Comparison of ENCODE assay signal across 26 cellular contexts in the genomic region with DNA sequence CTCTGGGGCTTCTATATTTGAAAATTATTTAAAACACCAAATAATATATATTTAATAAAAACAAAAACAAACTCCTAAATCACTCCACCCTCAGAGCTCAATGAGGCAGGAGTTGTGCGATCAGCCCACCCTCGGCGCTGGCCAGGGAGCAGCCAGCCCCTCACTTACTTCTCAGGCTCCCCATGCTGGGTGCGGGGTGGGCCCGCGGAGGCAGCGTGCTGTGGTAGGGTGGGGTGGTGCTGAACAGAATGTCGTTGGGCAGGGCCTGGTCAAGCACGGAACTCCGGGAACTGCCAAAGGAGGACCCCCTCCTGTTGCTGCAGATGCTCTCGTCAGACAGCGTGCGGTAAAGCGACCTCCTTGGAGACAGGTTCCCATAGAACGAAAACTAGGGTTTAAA.
"Had no signal": no experiment of that assay in that cellular context is flagged by ENCODE, and none has a peak within 500 bp of the region (broad histone marks: within the 10 kb centered on the region; RNA-seq: fewer than 3 reads in every experiment).

No MANE protein-coding gene starts in this region.

- H3K27me3 Mint-ChIP-seq: naive B cell; stimulated activated memory B cell treated with anti-CD40 and anti-IgM and Interleukin-4, amounts not matched to agents 10 μg/mL and 1 μg/mL and 100 μg/mL, for 72 hours had no signal

- ATAC-seq: heart right ventricle; natural killer cell; psoas muscle; right lobe of liver; stimulated activated memory B cell treated with anti-CD40 and anti-IgM and Interleukin-4, amounts not matched to agents 10 μg/mL and 1 μg/mL and 100 μg/mL, for 72 hours; stimulated activated naive CD8-positive, alpha-beta T cell treated with anti-CD3 and anti-CD28 coated beads, Interleukin-15, amount 100 ng/mL, for 72 hours had no signal

- H3K9me3 ChIP-seq: heart right ventricle, left ventricle myocardium inferior, neutrophil, psoas muscle, right lobe of liver, tibial nerve, upper lobe of left lung had no signal

- H3K4me1 ChIP-seq: parathyroid adenoma, right lobe of liver had no signal

- H3K4me3 Mint-ChIP-seq: mesothelial cell of epicardium; naive B cell; natural killer cell; nephron progenitor cell; stimulated activated memory B cell treated with anti-CD40 and anti-IgM and Interleukin-4, amounts not matched to agents 10 μg/mL and 1 μg/mL and 100 μg/mL, for 72 hours; stimulated activated naive CD8-positive, alpha-beta T cell treated with anti-CD3 and anti-CD28 coated beads, Interleukin-15, amount 100 ng/mL, for 72 hours had no signal

- DNase-seq: heart right ventricle; islet precursor cell; left ventricle myocardium inferior; mesendoderm; naive B cell; natural killer cell; nephron progenitor cell; occipital lobe; psoas muscle; right lobe of liver; stimulated activated CD4-positive, alpha-beta T cell treated with anti-CD3 and anti-CD28 coated beads, Interleukin-1b, Interleukin-23, amount 100 ng/mL, for 48 hours; stimulated activated CD4-positive, alpha-beta T cell treated with anti-CD3 and anti-CD28 coated beads, Interleukin-2, amount 100 ng/mL, for 48 hours; stimulated activated CD4-positive, alpha-beta T cell treated with anti-CD3 and anti-CD28 coated beads, Interleukin-4, amount 100 ng/mL, for 4 hours; stimulated activated CD8-positive, alpha-beta memory T cell treated with anti-CD3 and anti-CD28 coated beads, Interleukin-4, amount 100 ng/mL, for 48 hours; stimulated activated naive CD4-positive, alpha-beta T cell treated with Interleukin-2 at 50 U/mL for 16 hours; stimulated activated naive CD8-positive, alpha-beta T cell treated with anti-CD3 and anti-CD28 coated beads, Interleukin-15, amount 100 ng/mL, for 72 hours; substantia nigra had no signal

- H3K27ac ChIP-seq: hepatocyte, left ventricle myocardium inferior, neutrophil, parathyroid adenoma, psoas muscle, right lobe of liver, tibial nerve, upper lobe of left lung had no signal

- H3K36me3 Mint-ChIP-seq: naive B cell; natural killer cell; stimulated activated memory B cell treated with anti-CD40 and anti-IgM and Interleukin-4, amounts not matched to agents 10 μg/mL and 1 μg/mL and 100 μg/mL, for 72 hours had no signal

- H3K79me2 ChIP-seq: hepatocyte, parathyroid adenoma had no signal

- H3K4me2 ChIP-seq: hepatocyte, smooth muscle cell had no signal

- H3K4me3 ChIP-seq: heart right ventricle, hepatocyte, left ventricle myocardium inferior, lung, psoas muscle, right lobe of liver, smooth muscle cell, tibial nerve, upper lobe of left lung had no signal

- H3K27ac Mint-ChIP-seq: mesothelial cell of epicardium; naive B cell; natural killer cell; nephron progenitor cell; stimulated activated memory B cell treated with anti-CD40 and anti-IgM and Interleukin-4, amounts not matched to agents 10 μg/mL and 1 μg/mL and 100 μg/mL, for 72 hours; stimulated activated naive CD8-positive, alpha-beta T cell treated with anti-CD3 and anti-CD28 coated beads, Interleukin-15, amount 100 ng/mL, for 72 hours had no signal

- H3K27me3 ChIP-seq: heart right ventricle, hepatocyte, neutrophil, right lobe of liver, tibial nerve, upper lobe of left lung had no signal

- H3K4me1 Mint-ChIP-seq: naive B cell; stimulated activated memory B cell treated with anti-CD40 and anti-IgM and Interleukin-4, amounts not matched to agents 10 μg/mL and 1 μg/mL and 100 μg/mL, for 72 hours; stimulated activated naive CD8-positive, alpha-beta T cell treated with anti-CD3 and anti-CD28 coated beads, Interleukin-15, amount 100 ng/mL, for 72 hours had no signal

- H3K9ac ChIP-seq: parathyroid adenoma had no signal

- H3K9me3 Mint-ChIP-seq: mesothelial cell of epicardium; naive B cell; natural killer cell; nephron progenitor cell; stimulated activated memory B cell treated with anti-CD40 and anti-IgM and Interleukin-4, amounts not matched to agents 10 μg/mL and 1 μg/mL and 100 μg/mL, for 72 hours; stimulated activated naive CD8-positive, alpha-beta T cell treated with anti-CD3 and anti-CD28 coated beads, Interleukin-15, amount 100 ng/mL, for 72 hours had no signal

- H2AFZ ChIP-seq: hepatocyte, parathyroid adenoma had no signal
